2 cellular contexts compared by ENCODE assay signal in genomic region chr14:53670701-53671100, GRCh38.
TF ChIP-seq lines count a peak whose summit lies in the region.

No MANE protein-coding gene starts in this region.

TF ChIP-seq in SK-N-SH treated with all-trans-retinoic acid at 6 μM for 48 hours, 23 proteins besides CTCF, POLR2A, EP300 and RAD21 (continued from another document):
- no peak for TF ChIP-seq ZNF8 (CRISPR knock-in tag; IDR thresholded peaks at IDR 0.05)
- TF ChIP-seq, protein P1, sequence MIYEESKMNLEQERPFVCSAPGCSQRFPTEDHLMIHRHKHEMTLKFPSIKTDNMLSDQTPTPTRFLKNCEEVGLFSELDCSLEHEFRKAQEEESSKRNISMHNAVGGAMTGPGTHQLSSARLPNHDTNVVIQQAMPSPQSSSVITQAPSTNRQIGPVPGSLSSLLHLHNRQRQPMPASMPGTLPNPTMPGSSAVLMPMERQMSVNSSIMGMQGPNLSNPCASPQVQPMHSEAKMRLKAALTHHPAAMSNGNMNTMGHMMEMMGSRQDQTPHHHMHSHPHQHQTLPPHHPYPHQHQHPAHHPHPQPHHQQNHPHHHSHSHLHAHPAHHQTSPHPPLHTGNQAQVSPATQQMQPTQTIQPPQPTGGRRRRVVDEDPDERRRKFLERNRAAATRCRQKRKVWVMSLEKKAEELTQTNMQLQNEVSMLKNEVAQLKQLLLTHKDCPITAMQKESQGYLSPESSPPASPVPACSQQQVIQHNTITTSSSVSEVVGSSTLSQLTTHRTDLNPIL (CRISPR knock-in tag; IDR thresholded peaks at IDR 0.05; ENCODE audit: low read depth): no peak
- no peak for TF ChIP-seq ZFP3 (CRISPR knock-in tag; IDR thresholded peaks at IDR 0.05)

TF ChIP-seq in GM23338, 12 proteins besides CTCF, POLR2A, EP300 and RAD21 (continued from another document):
- TF ChIP-seq, protein P2, sequence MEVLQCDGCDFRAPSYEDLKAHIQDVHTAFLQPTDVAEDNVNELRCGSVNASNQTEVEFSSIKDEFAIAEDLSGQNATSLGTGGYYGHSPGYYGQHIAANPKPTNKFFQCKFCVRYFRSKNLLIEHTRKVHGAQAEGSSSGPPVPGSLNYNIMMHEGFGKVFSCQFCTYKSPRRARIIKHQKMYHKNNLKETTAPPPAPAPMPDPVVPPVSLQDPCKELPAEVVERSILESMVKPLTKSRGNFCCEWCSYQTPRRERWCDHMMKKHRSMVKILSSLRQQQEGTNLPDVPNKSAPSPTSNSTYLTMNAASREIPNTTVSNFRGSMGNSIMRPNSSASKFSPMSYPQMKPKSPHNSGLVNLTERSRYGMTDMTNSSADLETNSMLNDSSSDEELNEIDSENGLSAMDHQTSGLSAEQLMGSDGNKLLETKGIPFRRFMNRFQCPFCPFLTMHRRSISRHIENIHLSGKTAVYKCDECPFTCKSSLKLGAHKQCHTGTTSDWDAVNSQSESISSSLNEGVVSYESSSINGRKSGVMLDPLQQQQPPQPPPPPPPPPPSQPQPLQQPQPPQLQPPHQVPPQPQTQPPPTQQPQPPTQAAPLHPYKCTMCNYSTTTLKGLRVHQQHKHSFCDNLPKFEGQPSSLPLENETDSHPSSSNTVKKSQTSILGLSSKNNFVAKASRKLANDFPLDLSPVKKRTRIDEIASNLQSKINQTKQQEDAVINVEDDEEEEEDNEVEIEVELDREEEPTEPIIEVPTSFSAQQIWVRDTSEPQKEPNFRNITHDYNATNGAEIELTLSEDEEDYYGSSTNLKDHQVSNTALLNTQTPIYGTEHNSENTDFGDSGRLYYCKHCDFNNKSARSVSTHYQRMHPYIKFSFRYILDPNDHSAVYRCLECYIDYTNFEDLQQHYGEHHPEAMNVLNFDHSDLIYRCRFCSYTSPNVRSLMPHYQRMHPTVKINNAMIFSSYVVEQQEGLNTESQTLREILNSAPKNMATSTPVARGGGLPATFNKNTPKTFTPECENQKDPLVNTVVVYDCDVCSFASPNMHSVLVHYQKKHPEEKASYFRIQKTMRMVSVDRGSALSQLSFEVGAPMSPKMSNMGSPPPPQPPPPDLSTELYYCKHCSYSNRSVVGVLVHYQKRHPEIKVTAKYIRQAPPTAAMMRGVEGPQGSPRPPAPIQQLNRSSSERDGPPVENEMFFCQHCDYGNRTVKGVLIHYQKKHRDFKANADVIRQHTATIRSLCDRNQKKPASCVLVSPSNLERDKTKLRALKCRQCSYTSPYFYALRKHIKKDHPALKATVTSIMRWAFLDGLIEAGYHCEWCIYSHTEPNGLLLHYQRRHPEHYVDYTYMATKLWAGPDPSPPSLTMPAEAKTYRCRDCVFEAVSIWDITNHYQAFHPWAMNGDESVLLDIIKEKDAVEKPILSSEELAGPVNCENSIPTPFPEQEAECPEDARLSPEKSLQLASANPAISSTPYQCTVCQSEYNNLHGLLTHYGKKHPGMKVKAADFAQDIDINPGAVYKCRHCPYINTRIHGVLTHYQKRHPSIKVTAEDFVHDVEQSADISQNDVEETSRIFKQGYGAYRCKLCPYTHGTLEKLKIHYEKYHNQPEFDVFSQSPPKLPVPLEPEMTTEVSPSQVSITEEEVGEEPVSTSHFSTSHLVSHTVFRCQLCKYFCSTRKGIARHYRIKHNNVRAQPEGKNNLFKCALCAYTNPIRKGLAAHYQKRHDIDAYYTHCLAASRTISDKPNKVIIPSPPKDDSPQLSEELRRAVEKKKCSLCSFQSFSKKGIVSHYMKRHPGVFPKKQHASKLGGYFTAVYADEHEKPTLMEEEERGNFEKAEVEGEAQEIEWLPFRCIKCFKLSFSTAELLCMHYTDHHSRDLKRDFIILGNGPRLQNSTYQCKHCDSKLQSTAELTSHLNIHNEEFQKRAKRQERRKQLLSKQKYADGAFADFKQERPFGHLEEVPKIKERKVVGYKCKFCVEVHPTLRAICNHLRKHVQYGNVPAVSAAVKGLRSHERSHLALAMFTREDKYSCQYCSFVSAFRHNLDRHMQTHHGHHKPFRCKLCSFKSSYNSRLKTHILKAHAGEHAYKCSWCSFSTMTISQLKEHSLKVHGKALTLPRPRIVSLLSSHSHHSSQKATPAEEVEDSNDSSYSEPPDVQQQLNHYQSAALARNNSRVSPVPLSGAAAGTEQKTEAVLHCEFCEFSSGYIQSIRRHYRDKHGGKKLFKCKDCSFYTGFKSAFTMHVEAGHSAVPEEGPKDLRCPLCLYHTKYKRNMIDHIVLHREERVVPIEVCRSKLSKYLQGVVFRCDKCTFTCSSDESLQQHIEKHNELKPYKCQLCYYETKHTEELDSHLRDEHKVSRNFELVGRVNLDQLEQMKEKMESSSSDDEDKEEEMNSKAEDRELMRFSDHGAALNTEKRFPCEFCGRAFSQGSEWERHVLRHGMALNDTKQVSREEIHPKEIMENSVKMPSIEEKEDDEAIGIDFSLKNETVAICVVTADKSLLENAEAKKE (CRISPR knock-in tag; IDR thresholded peaks at IDR 0.05): no peak
- TF ChIP-seq POLR2AphosphoS5 (IDR thresholded peaks at IDR 0.05; ENCODE audit: low read depth) (no peak), JUNB (IDR thresholded peaks at IDR 0.05; ENCODE audit: unreplicated experiment) (no peak), CREB1 (CRISPR knock-in tag; IDR thresholded peaks at IDR 0.05; ENCODE audit: low read depth) (no peak), ZNF114 (CRISPR knock-in tag; IDR thresholded peaks at IDR 0.05) (no peak), EZH2phosphoT487 (IDR thresholded peaks at IDR 0.05; ENCODE audit: unreplicated experiment) (no peak), STAT1 (IDR thresholded peaks at IDR 0.05; ENCODE audit: unreplicated experiment) (no peak), NANOG (IDR thresholded peaks at IDR 0.05; ENCODE audit: borderline replicate concordance) (no peak), EZH2 (IDR thresholded peaks at IDR 0.05; ENCODE audit: low read depth, unreplicated experiment) (no peak)
- TF ChIP-seq, protein P3, sequence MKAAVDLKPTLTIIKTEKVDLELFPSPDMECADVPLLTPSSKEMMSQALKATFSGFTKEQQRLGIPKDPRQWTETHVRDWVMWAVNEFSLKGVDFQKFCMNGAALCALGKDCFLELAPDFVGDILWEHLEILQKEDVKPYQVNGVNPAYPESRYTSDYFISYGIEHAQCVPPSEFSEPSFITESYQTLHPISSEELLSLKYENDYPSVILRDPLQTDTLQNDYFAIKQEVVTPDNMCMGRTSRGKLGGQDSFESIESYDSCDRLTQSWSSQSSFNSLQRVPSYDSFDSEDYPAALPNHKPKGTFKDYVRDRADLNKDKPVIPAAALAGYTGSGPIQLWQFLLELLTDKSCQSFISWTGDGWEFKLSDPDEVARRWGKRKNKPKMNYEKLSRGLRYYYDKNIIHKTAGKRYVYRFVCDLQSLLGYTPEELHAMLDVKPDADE (IDR thresholded peaks at IDR 0.05): no peak
